ENCODE assay signal across 11 cellular contexts in the genomic region with DNA sequence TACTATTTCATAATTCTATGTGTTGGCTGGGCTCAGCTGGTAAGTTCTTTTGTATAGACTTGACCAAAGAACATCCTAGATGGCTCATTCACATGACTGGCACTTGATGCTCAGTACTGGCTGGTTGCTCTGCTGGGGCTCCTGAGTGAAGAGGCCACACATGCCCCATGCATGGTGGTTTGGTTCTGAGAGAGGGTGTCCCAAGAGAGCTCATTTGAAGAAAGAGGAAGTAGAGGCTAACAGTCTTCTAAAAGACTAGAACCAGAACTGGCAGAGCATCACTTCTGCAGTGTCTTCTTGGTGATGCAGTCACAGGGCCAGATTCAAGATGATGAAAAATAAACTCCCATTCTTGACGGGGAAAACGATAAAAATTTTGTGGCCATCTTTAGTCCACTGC. TPM values are rescaled to one million over a fixed set of nuclear protein-coding genes. Genes with fewer than 3 reads are reported as not detected.
A peak's percentile ranks its signal among the peaks of the same experiment; 100 is the strongest.
DNase-seq lines count a peak whose midpoint lies in the region; ATAC-seq and TF ChIP-seq lines count a peak whose summit lies in the region.
"Had no signal": no experiment of that assay in that cellular context is flagged by ENCODE, and none has a peak within 500 bp of the region (broad histone marks: within the 10 kb centered on the region; RNA-seq: fewer than 3 reads in every experiment).

No MANE protein-coding gene starts in this region.

- H3K9me3 Mint-ChIP-seq in activated T-helper 17 cell treated with anti-CD3 and anti-CD28 coated beads, Interleukin-2, amount 50 U/mL, for 72 hours = peaks cover 6% of the 10 kb centered on the region
- H3K9me3 Mint-ChIP-seq: natural killer cell treated with Interleukin-12 subunit alpha and Interleukin-12 subunit beta and Interleukin-15 and Interleukin-18, amount 100 ng/mL, for 72 hours had no signal

- no peaks in the 10 kb centered on the region for H3K36me3 ChIP-seq in esophagus muscularis mucosa

- H3K36me3 Mint-ChIP-seq in activated T-helper 17 cell treated with anti-CD3 and anti-CD28 coated beads, Interleukin-2, amount 50 U/mL, for 72 hours (ENCODE audit: low read depth) = no peaks in the 10 kb centered on the region
- H3K36me3 Mint-ChIP-seq: natural killer cell treated with Interleukin-12 subunit alpha and Interleukin-12 subunit beta and Interleukin-15 and Interleukin-18, amount 100 ng/mL, for 72 hours had no signal

- H3K27me3 ChIP-seq in esophagus muscularis mucosa = no peaks in the 10 kb centered on the region

- H3K27ac Mint-ChIP-seq in activated T-helper 17 cell treated with anti-CD3 and anti-CD28 coated beads, Interleukin-2, amount 50 U/mL, for 72 hours = no peak overlapping the region
- H3K27ac Mint-ChIP-seq: natural killer cell treated with Interleukin-12 subunit alpha and Interleukin-12 subunit beta and Interleukin-15 and Interleukin-18, amount 100 ng/mL, for 72 hours had no signal

- 98% methylated on average over 2 of the region's 2 CpGs for WGBS in esophagus muscularis mucosa

- no peak overlapping the region for H3K27ac ChIP-seq in esophagus muscularis mucosa (replicated peaks in 1 of 4)

- H3K4me3 ChIP-seq in esophagus muscularis mucosa = no peak overlapping the region

- DNase-seq in esophagus muscularis mucosa (ENCODE audit: extremely low spot score) (peak; percentile 31), posterior cingulate gyrus (no peak), omental fat pad (ENCODE audit: low spot score) (no peak)
- DNase-seq in activated T-cell treated with anti-CD3 and anti-CD28 coated beads, Interleukin-2, amount 50 U/mL, for 1 hour = no peak
- DNase-seq: NCI-H1092 treated with DMSO at 0.1 percent for 48 hours, T-helper 9 cell had no signal

- TF ChIP-seq CTCF in esophagus muscularis mucosa (IDR thresholded peaks at IDR 0.05) = no peak
- no peak for TF ChIP-seq CTCF in omental fat pad (IDR thresholded peaks at IDR 0.05)

- H3K4me1 Mint-ChIP-seq in activated T-helper 17 cell treated with anti-CD3 and anti-CD28 coated beads, Interleukin-2, amount 50 U/mL, for 72 hours = peaks cover 17% of the 10 kb centered on the region

- no peak overlapping the region for H3K4me3 Mint-ChIP-seq in activated T-helper 17 cell treated with anti-CD3 and anti-CD28 coated beads, Interleukin-2, amount 50 U/mL, for 72 hours
- H3K4me3 Mint-ChIP-seq: natural killer cell treated with Interleukin-12 subunit alpha and Interleukin-12 subunit beta and Interleukin-15 and Interleukin-18, amount 100 ng/mL, for 72 hours had no signal

- H3K4me1 ChIP-seq in esophagus muscularis mucosa = peaks cover 0 to 8% (median 7%) of the 10 kb centered on the region in 4 donors

- no peak for TF ChIP-seq POLR2A in esophagus muscularis mucosa (IDR thresholded peaks at IDR 0.05; ENCODE audit: low read depth)

- intact Hi-C loops in esophagus muscularis mucosa (cut with DNase I) = no loop called here
- intact Hi-C loops in posterior cingulate gyrus (cut with DNase I) = no loop called here

- H3K9me3 ChIP-seq in esophagus muscularis mucosa = no peaks in the 10 kb centered on the region

- H3K27me3 Mint-ChIP-seq in activated T-helper 17 cell treated with anti-CD3 and anti-CD28 coated beads, Interleukin-2, amount 50 U/mL, for 72 hours = no peaks in the 10 kb centered on the region

- ATAC-seq in GM18867 (IDR thresholded peaks at IDR 0.05; ENCODE audit: unreplicated experiment) (peak; percentile 84), GM21786 (IDR thresholded peaks at IDR 0.05; ENCODE audit: unreplicated experiment) (peak; percentile 94), HG03520 (IDR thresholded peaks at IDR 0.05; ENCODE audit: unreplicated experiment) (peak; percentile 87), omental fat pad (ENCODE audit: low FRiP score) (no peak)
- no peak for ATAC-seq in activated T-helper 17 cell treated with anti-CD3 and anti-CD28 coated beads, Interleukin-2, amount 50 U/mL, for 72 hours (replicated peaks)
- ATAC-seq: natural killer cell treated with Interleukin-12 subunit alpha and Interleukin-12 subunit beta and Interleukin-15 and Interleukin-18, amount 100 ng/mL, for 72 hours had no signal

- TF ChIP-seq EP300 in esophagus muscularis mucosa (IDR thresholded peaks at IDR 0.05) = no peak

RNA-seq across cellular contexts. Expression of gene BACH1, which starts 5.2 kb away (rescaled TPM):
- total RNA-seq in esophagus muscularis mucosa = 10 to 100 TPM; 43.8 to 86.3 (median 50.9) TPM
- 100 to 1,000 TPM in 1 of 4 donors, 10 to 100 TPM in 3; 35.0 to 101 (median 49.8) TPM for total RNA-seq in omental fat pad
- total RNA-seq in activated T-helper 17 cell treated with anti-CD3 and anti-CD28 coated beads, Interleukin-2, amount 50 U/mL, for 72 hours = 10 to 100 TPM; 26.9 to 86.0 TPM

Comparison
In these comparisons a context has a peak if more than half of its experiments do, and no peak if none do; other contexts are left out.
1. ATAC-seq: peak in GM18867 (single experiment), GM21786 (single experiment) and HG03520 (single experiment); none in omental fat pad (single experiment) and activated T-helper 17 cell treated with anti-CD3 and anti-CD28 coated beads, Interleukin-2, amount 50 U/mL, for 72 hours (single experiment).